Comparison of ENCODE assay signal across 19 cellular contexts in genomic region chr15:89937365-89938355, GRCh38. TPM values are rescaled to one million over a fixed set of nuclear protein-coding genes. Genes with fewer than 3 reads are reported as not detected.
DNase-seq lines count a peak whose midpoint lies in the region; ATAC-seq and TF ChIP-seq lines count a peak whose summit lies in the region.
"Had no signal": no experiment of that assay in that cellular context is flagged by ENCODE, and none has a peak within 500 bp of the region (broad histone marks: within the 10 kb centered on the region; RNA-seq: fewer than 3 reads in every experiment).

No MANE protein-coding gene starts in this region.

- peaks cover 5% of the 10 kb centered on the region for H3K4me1 ChIP-seq in mammary epithelial cell (ENCODE audit: insufficient read depth, low read length)
- H3K4me1 ChIP-seq in PC-3 (ENCODE audit: insufficient read depth, low read length), result peaks cover 17% of the 10 kb centered on the region
- H3K4me1 ChIP-seq: upper lobe of left lung had no signal

- H3K4me2 ChIP-seq in mammary epithelial cell (ENCODE audit: insufficient read depth, low read depth, low read length), result no peak overlapping the region
- peak overlapping the region; percentile 78 for H3K4me2 ChIP-seq in PC-3 (ENCODE audit: low read length)

- no peaks in the 10 kb centered on the region for H3K9me3 ChIP-seq in mammary epithelial cell (replicated peaks; ENCODE audit: insufficient read depth, low read length)
- no peaks in the 10 kb centered on the region for H3K9me3 ChIP-seq in PC-3 (ENCODE audit: low read length)
- H3K9me3 ChIP-seq in T-helper 17 cell (ENCODE audit: control insufficient read depth, low read length, poor library complexity, severe bottlenecking), result no peaks in the 10 kb centered on the region
- H3K9me3 ChIP-seq: upper lobe of left lung had no signal

- H3K9me2 ChIP-seq in PC-3 (replicated peaks; ENCODE audit: low read length), result no peaks in the 10 kb centered on the region

- H3K9ac ChIP-seq in mammary epithelial cell (ENCODE audit: insufficient read depth, low read length) (no peak overlapping the region), PC-3 (ENCODE audit: low read length) (peak overlapping the region; percentile 40)

- H3K27ac Mint-ChIP-seq in MCF 10A (ENCODE audit: low read depth, unreplicated experiment) (no peak overlapping the region), T-helper 17 cell (no peak overlapping the region)
- H3K27ac Mint-ChIP-seq: WTC11 had no signal

- 42% methylated on average over 10 of the region's 10 CpGs for WGBS in mammary epithelial cell (ENCODE audit: low coverage, missing lambda C conversion rate)

- H4K20me1 ChIP-seq in mammary epithelial cell (ENCODE audit: insufficient read depth, low read length) (no peaks in the 10 kb centered on the region), PC-3 (ENCODE audit: low read length) (no peaks in the 10 kb centered on the region)

- H3K4me1 Mint-ChIP-seq in MCF 10A (ENCODE audit: insufficient read depth, unreplicated experiment) (no peaks in the 10 kb centered on the region), T-helper 17 cell (peaks cover 20% of the 10 kb centered on the region)
- H3K4me1 Mint-ChIP-seq: WTC11 had no signal

- TF ChIP-seq CTCF in mammary epithelial cell (conservative IDR thresholded peaks at IDR 0.05 in 1 of 2, IDR thresholded peaks at IDR 0.05 in 1 of 2; ENCODE audit: extremely low read depth in 1 of 2, insufficient read depth in 1 of 2, low read depth in 1 of 2, low read length in 2 of 2) (no peak), MCF 10A (IDR thresholded peaks at IDR 0.05; ENCODE audit: unreplicated experiment) (no peak), PC-3 (conservative IDR thresholded peaks at IDR 0.05; ENCODE audit: low read depth, low read length) (no peak), epithelial cell of esophagus (IDR thresholded peaks at IDR 0.05; ENCODE audit: insufficient read depth, low read depth, low read length, missing control alignments) (no peak)

- no peaks in the 10 kb centered on the region for H3F3A ChIP-seq in PC-3 (ENCODE audit: low read length, unreplicated experiment)

- ATAC-seq in PC-3 (peak; percentile 84), T-helper 17 cell (no peak)
- ATAC-seq: WTC11 had no signal

- CTCF ChIA-PET in mammary epithelial cell (lab: Charles Lee; ENCODE audit: low non-redundant PET), result interaction anchor here (0.5 kb wide), 1 partner anchor 1019 kb away, joined by 19 read pairs; no protein-coding TSS in a partner anchor
- CTCF ChIA-PET in MCF 10A (lab: Yijun Ruan, JAX), result interaction anchor here (1.0 to 3.2 kb wide), 2 partner anchors 133 to 148 kb away, joined by 5 to 10 read pairs; no protein-coding TSS in a partner anchor
- CTCF ChIA-PET in PC-3 (lab: Charles Lee), result no interaction called here

- intact Hi-C loops in mammary epithelial cell (cut with micrococcal nuclease) (no loop called here), MCF 10A (cut with micrococcal nuclease) (no loop called here), PC-3 (cut with micrococcal nuclease) (no loop called here)

- in situ Hi-C loops in mammary epithelial cell (cut with MboI; ENCODE audit: low sequenced_read_pairs in 2 of 2), result no loop called here

- POLR2A ChIA-PET in MCF 10A (lab: Yijun Ruan, JAX) (interaction anchor here (1.2 to 1.3 kb wide), 2 partner anchors 21 to 38 kb away, joined by 3 read pairs; no protein-coding TSS in a partner anchor), PC-3 (lab: Charles Lee; ENCODE audit: unreplicated experiment) (no interaction called here)

- H3K36me3 Mint-ChIP-seq in MCF 10A (ENCODE audit: insufficient read depth, unreplicated experiment), result no peaks in the 10 kb centered on the region
- peaks cover 3% of the 10 kb centered on the region for H3K36me3 Mint-ChIP-seq in T-helper 17 cell (ENCODE audit: low read depth)
- H3K36me3 Mint-ChIP-seq: CD4-positive, CD25-positive, alpha-beta regulatory T cell; WTC11 had no signal

- H3K4me3 Mint-ChIP-seq in MCF 10A (ENCODE audit: unreplicated experiment) (no peak overlapping the region), T-helper 17 cell (no peak overlapping the region)
- H3K4me3 Mint-ChIP-seq: CD4-positive, CD25-positive, alpha-beta regulatory T cell; central memory CD8-positive, alpha-beta T cell; WTC11 had no signal

- H3K36me3 ChIP-seq in mammary epithelial cell (ENCODE audit: insufficient read depth, low read length) (no peaks in the 10 kb centered on the region), PC-3 (ENCODE audit: low read depth, low read length) (no peaks in the 10 kb centered on the region)
- H3K36me3 ChIP-seq: upper lobe of left lung had no signal

- H3K27me3 ChIP-seq in mammary epithelial cell (ENCODE audit: insufficient read depth, low read length) (no peaks in the 10 kb centered on the region), PC-3 (ENCODE audit: low read length) (no peaks in the 10 kb centered on the region)
- H3K27me3 ChIP-seq: upper lobe of left lung had no signal

- H3K4me3 ChIP-seq in mammary epithelial cell (replicated peaks in 1 of 3; ENCODE audit: insufficient read depth in 1 of 3, low read depth in 2 of 3, low read length in 3 of 3), result no peak overlapping the region
- H3K4me3 ChIP-seq in PC-3 (ENCODE audit: low read length), result peak overlapping the region; percentile 56
- H3K4me3 ChIP-seq in epithelial cell of esophagus (ENCODE audit: low read length), result no peak overlapping the region
- H3K4me3 ChIP-seq: upper lobe of left lung had no signal

- H2AFZ ChIP-seq in mammary epithelial cell (ENCODE audit: low read depth, low read length), result peak overlapping the region; percentile 61
- peak overlapping the region; percentile 8; the same call in 1 of the 2 replicates for H2AFZ ChIP-seq in PC-3 (ENCODE audit: low read length)

- H3K79me2 ChIP-seq in mammary epithelial cell (ENCODE audit: insufficient read depth, low read length) (no peaks in the 10 kb centered on the region), PC-3 (ENCODE audit: low read length) (no peaks in the 10 kb centered on the region)

- DNase-seq in mammary epithelial cell (peak; percentile 36), MCF 10A (ENCODE audit: unreplicated experiment) (no peak), PC-3 (peak; percentile 82), epithelial cell of esophagus (ENCODE audit: low read depth) (peak; percentile 43), NCI-H1417 treated with DMSO at 0.1 percent for 48 hours (lab: John Stamatoyannopoulos, UW) (no peak), T-helper 17 cell (no peak), T-helper 1 cell (no peak)
- DNase-seq in activated CD4-positive, alpha-beta T cell treated with anti-CD3 and anti-CD28 coated beads, Interleukin-2, amount 50 U/mL, for 48 hours, result no peak
- DNase-seq: amygdala; CD4-positive, CD25-positive, alpha-beta regulatory T cell; DMS79 treated with DMSO at 0.1 percent for 48 hours; NCI-H1105; NCI-H2171 treated with DMSO at 0.1 percent for 48 hours; NCI-H774; RPMI8226; stimulated activated CD4-positive, alpha-beta T cell treated with anti-CD3 and anti-CD28 coated beads, Interleukin-2, amount 100 ng/mL, for 24 hours; upper lobe of left lung had no signal

- no peaks in the 10 kb centered on the region for H3K9me3 Mint-ChIP-seq in MCF 10A (ENCODE audit: unreplicated experiment)
- H3K9me3 Mint-ChIP-seq: CD4-positive, CD25-positive, alpha-beta regulatory T cell; central memory CD8-positive, alpha-beta T cell had no signal

- dilution Hi-C loops in mammary epithelial cell (cut with HindIII; ENCODE audit: low sequenced_read_pairs), result loop anchor here (5.0 kb wide), 1 partner anchor 75 kb away; no protein-coding TSS in a partner anchor

- H3K27me3 Mint-ChIP-seq in MCF 10A (ENCODE audit: insufficient read depth, unreplicated experiment), result no peaks in the 10 kb centered on the region
- H3K27me3 Mint-ChIP-seq in T-helper 17 cell, result peaks cover 5% of the 10 kb centered on the region
- H3K27me3 Mint-ChIP-seq: CD4-positive, CD25-positive, alpha-beta regulatory T cell; central memory CD8-positive, alpha-beta T cell had no signal

- BruUV-seq in mammary epithelial cell (replicated peaks; lab: Mats Ljungman, UMichigan) (no TSS peak), MCF 10A (replicated peaks; lab: Mats Ljungman, UMichigan) (no TSS peak), PC-3 (replicated peaks; lab: Mats Ljungman, UMichigan) (no TSS peak)

- H3K27ac ChIP-seq in mammary epithelial cell (ENCODE audit: insufficient read depth, low read depth, low read length), result no peak overlapping the region
- H3K27ac ChIP-seq in PC-3 (ENCODE audit: low read length), result peak overlapping the region; percentile 94
- H3K27ac ChIP-seq: upper lobe of left lung had no signal

RNA-seq across cellular contexts. Expression of gene ARPIN, which starts 24.9 kb away (rescaled TPM):
- total RNA-seq in mammary epithelial cell (10 to 100 TPM; 14.3 to 15.9 TPM), MCF 10A (2022) (7.1 and 9.9 TPM in 2 replicates), PC-3 (2014; rRNA removed) (4.5 and 8.0 TPM in 2 replicates), T-helper 17 cell (under 1 TPM in 1 of 2 donors, not detected in 1; 0.13 TPM)
- 10.8 TPM for polyA plus RNA-seq in mammary epithelial cell
- polyA minus RNA-seq in mammary epithelial cell, result 11.0 TPM
- total RNA-seq: CD4-positive, CD25-positive, alpha-beta regulatory T cell had no signal
- polyA plus RNA-seq: CD4-positive, CD25-positive, alpha-beta regulatory T cell had no signal

RNA-seq across cellular contexts. Expression of gene AP3S2, which starts 43.9 kb away (rescaled TPM):
- 10 to 100 TPM; 34.6 to 53.0 TPM for total RNA-seq in mammary epithelial cell
- polyA plus RNA-seq in mammary epithelial cell, result 22.3 TPM
- polyA minus RNA-seq in mammary epithelial cell, result 28.9 TPM
- total RNA-seq in MCF 10A (2022), result 38.4 and 39.5 TPM in 2 replicates
- total RNA-seq in PC-3 (2014; rRNA removed), result 18.8 and 19.4 TPM in 2 replicates
- total RNA-seq in T-helper 17 cell, result 10 to 100 TPM; 28.0 to 29.1 TPM

Comparison
In these comparisons a context has a peak if more than half of its experiments do, and no peak if none do; other contexts are left out.
1. DNase-seq: peak in mammary epithelial cell (single experiment), PC-3 (single experiment) and epithelial cell of esophagus (single experiment); none in MCF 10A (single experiment), NCI-H1417 treated with DMSO at 0.1 percent for 48 hours (single experiment), T-helper 17 cell (0 of 3), T-helper 1 cell (0 of 5) and activated CD4-positive, alpha-beta T cell treated with anti-CD3 and anti-CD28 coated beads, Interleukin-2, amount 50 U/mL, for 48 hours (0 of 2).